13 cellular contexts compared by ENCODE assay signal in the genomic region with DNA sequence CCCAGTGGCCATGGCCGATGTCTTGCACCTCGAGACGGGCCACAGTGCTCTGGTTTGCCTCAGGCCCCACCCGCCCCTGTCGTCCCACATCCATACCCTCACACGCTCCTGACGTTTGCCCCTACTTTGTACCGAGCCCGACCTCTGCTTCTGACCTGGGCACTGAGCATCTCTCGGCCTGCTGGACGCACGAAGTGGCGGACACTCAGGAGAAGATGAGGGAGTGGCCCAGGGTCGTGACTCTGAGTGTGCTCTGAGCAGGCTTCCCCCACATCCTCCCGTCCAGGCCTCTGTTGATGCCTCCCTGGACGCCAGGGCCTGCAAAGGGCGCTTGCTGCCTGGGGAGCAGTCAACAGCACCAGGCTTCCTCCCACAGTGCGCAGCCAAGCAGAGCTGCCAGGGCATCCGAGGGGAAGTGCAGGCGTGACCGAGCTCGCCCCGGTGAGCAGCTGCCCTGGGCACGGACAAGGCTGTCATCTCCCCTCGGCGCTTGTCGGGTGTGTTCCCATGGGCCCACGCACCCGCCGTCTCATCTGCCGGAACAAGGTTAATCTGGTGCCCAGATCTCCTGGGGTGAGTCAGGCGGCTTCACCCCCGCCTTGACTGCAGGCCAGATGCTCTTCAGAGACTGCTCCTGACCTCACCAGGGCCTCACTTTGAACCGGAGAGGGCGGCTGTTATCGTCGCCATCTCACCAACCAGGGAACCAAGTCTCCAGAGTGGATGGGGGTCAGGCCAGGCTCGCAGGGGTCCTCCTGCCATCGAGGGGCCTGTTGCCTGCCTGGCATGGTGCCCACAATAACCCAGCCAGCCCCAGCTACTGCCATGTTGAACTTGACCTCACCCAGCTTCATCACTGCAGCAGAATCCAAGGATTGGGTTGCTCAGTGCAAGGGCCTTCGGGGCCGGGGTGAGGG. TPM values are rescaled to one million over a fixed set of nuclear protein-coding genes. Genes with fewer than 3 reads are reported as not detected.
DNase-seq lines count a peak whose midpoint lies in the region; ATAC-seq, FAIRE-seq and TF ChIP-seq lines count a peak whose summit lies in the region.
"Had no signal": no experiment of that assay in that cellular context is flagged by ENCODE, and none has a peak within 500 bp of the region (broad histone marks: within the 10 kb centered on the region; RNA-seq: fewer than 3 reads in every experiment).

No MANE protein-coding gene starts in this region.

- H3K4me3 ChIP-seq in HCT116 (replicated peaks in 1 of 2; ENCODE audit: low read depth in 1 of 2, low read length in 2 of 2) (peak overlapping the region in 1 of 2 experiments; percentile 22; a peak in 1 of 4 replicates), RWPE2 (ENCODE audit: severe bottlenecking) (no peak overlapping the region)
- H3K4me3 ChIP-seq: mucosa of descending colon had no signal

- H3K27me3 ChIP-seq in HCT116 (ENCODE audit: insufficient read depth, low read length) (no peaks in the 10 kb centered on the region), RWPE2 (ENCODE audit: insufficient read depth, poor library complexity, severe bottlenecking) (no peaks in the 10 kb centered on the region)

- intact Hi-C loops in HCT116 (cut with micrococcal nuclease) = no loop called here

- H3K9ac ChIP-seq in HCT116 (ENCODE audit: low read length) = 0 out of 2 replicates have a peak overlapping the region, but pooled peaks have one; percentile 22

- H2AFZ ChIP-seq in HCT116 (ENCODE audit: low read depth, low read length, poor library complexity, severe bottlenecking) = no peak overlapping the region

- H3K27ac ChIP-seq in HCT116 (ENCODE audit: low read depth, low read length) (peak overlapping the region; percentile 15; the same call in 1 of the 2 replicates), RWPE2 (ENCODE audit: poor library complexity, severe bottlenecking) (peak overlapping the region; percentile 87)

- FAIRE-seq in GM19239 (lab: Jason Lieb, UNC) = no peak

- no peak for TF ChIP-seq POLR2A in HCT116 (IDR thresholded peaks at IDR 0.05; ENCODE audit: borderline replicate concordance, extremely low read depth, insufficient read depth, insufficient read length)

- no peaks in the 10 kb centered on the region for H3K9me2 ChIP-seq in HCT116 (ENCODE audit: insufficient read depth)

- no peaks in the 10 kb centered on the region for H4K20me1 ChIP-seq in HCT116 (ENCODE audit: insufficient read depth)

- H3K79me2 ChIP-seq in HCT116 (ENCODE audit: insufficient read depth, low read length) = no peaks in the 10 kb centered on the region

- ATAC-seq in HCT116 (peak; percentile 49), RWPE2 (ENCODE audit: low read depth) (peak; percentile 78)
- ATAC-seq: activated CD8-positive, alpha-beta memory T cell treated with anti-CD3 and anti-CD28 coated beads, Interleukin-2, amount 10 ng/mL, durations not matched to agents 7 days and 5 days; mucosa of descending colon had no signal

- H3K4me1 ChIP-seq in HCT116 (ENCODE audit: control insufficient read depth in 1 of 2, insufficient read depth in 2 of 2, low read length in 2 of 2) (peaks cover 38 to 41% of the 10 kb centered on the region in 2 experiments), RWPE2 (ENCODE audit: insufficient read depth, poor library complexity, severe bottlenecking) (peaks cover 34% of the 10 kb centered on the region)

- peak overlapping the region; percentile 68 for H3K4me2 ChIP-seq in HCT116 (ENCODE audit: low read length)

- H3K9me3 ChIP-seq in HCT116 (ENCODE audit: control insufficient read depth in 1 of 2, insufficient read depth in 1 of 2, low read depth in 1 of 2, low read length in 2 of 2) (no peaks in the 10 kb centered on the region), RWPE2 (ENCODE audit: severe bottlenecking) (no peaks in the 10 kb centered on the region)
- H3K9me3 ChIP-seq: mucosa of descending colon had no signal

- DNase-seq in A172 (ENCODE audit: low spot score) (peak; percentile 85), HCT116 (ENCODE audit: low read depth, low spot score) (no peak), RWPE2 (ENCODE audit: low spot score) (peak; percentile 97), glomerular visceral epithelial cell (ENCODE audit: extremely low spot score) (peak; percentile 97), GM19239 (ENCODE audit: insufficient read length, low spot score) (no peak), germinal center (ENCODE audit: low spot score) (no peak)
- DNase-seq in activated CD4-positive, CD25-positive, alpha-beta regulatory T cell treated with anti-CD3 and anti-CD28 coated beads, Interleukin-2, amount 50 U/mL, for 72 hours = no peak
- no peak for DNase-seq in activated CD4-positive, alpha-beta T cell treated with anti-CD3 and anti-CD28 coated beads for 4 hours
- DNase-seq: activated CD8-positive, alpha-beta memory T cell treated with anti-CD3 and anti-CD28 coated beads, Interleukin-2, amount 10 ng/mL, durations not matched to agents 7 days and 5 days; CD4-positive, alpha-beta T cell; effector memory CD4-positive, alpha-beta T cell; mucosa of descending colon had no signal

- POLR2A ChIA-PET in HCT116 (lab: Charles Lee) = no interaction called here

- no peaks in the 10 kb centered on the region for H3K36me3 ChIP-seq in HCT116 (ENCODE audit: control insufficient read depth in 1 of 2, insufficient read depth in 2 of 2, low read length in 2 of 2)
- no peaks in the 10 kb centered on the region for H3K36me3 ChIP-seq in RWPE2 (ENCODE audit: low read depth)

- RAD21 ChIA-PET in HCT116 (lab: Charles Lee; ENCODE audit: low non-redundant PET in 1 of 2, low total read pairs in 2 of 2, uncharacterized antibody in 2 of 2, unreplicated experiment in 2 of 2) = no interaction called here

- no TSS peak for BruUV-seq in HCT116 (replicated peaks; lab: Mats Ljungman, UMichigan)

- CTCF ChIA-PET in HCT116 (lab: Charles Lee) = no interaction called here

- no peak for TF ChIP-seq RAD21 in HCT116 (IDR thresholded peaks at IDR 0.05; ENCODE audit: low read depth)

- TF ChIP-seq CTCF in HCT116 (IDR thresholded peaks at IDR 0.05 in 2 of 3, conservative IDR thresholded peaks at IDR 0.05 in 1 of 3; ENCODE audit: borderline replicate concordance in 1 of 3, insufficient read depth in 1 of 3, low read depth in 2 of 3, low read length in 2 of 3) (no peak), RWPE2 (IDR thresholded peaks at IDR 0.05; ENCODE audit: poor library complexity, severe bottlenecking) (no peak)

TF ChIP-seq in HCT116, 20 proteins besides CTCF, POLR2A, EP300 and RAD21:
- peak; percentile 41; the same call in 1 of the 2 replicates for TF ChIP-seq MAX (IDR thresholded peaks at IDR 0.05)
- TF ChIP-seq CEBPB (IDR thresholded peaks at IDR 0.05; ENCODE audit: low read depth) = no peak
- peak; percentile 86 for TF ChIP-seq EGR1 (IDR thresholded peaks at IDR 0.05; ENCODE audit: low read depth)
- TF ChIP-seq SP1 (IDR thresholded peaks at IDR 0.05; ENCODE audit: low read depth) = peak; percentile 40; the same call in 1 of the 2 replicates
- TF ChIP-seq CBX3 (IDR thresholded peaks at IDR 0.05; ENCODE audit: low read depth) = no peak
- peak; percentile 29; the same call in 1 of the 2 replicates for TF ChIP-seq POLR2AphosphoS5 (IDR thresholded peaks at IDR 0.05; ENCODE audit: low read depth, low read length)

RNA-seq across cellular contexts. Expression of gene COMP, which starts 27.2 kb away (rescaled TPM):
- not detected in 2 replicates for total RNA-seq in A172 (2014; rRNA removed; shearing (Covaris generic))
- not detected for total RNA-seq in HCT116 (2021; ENCODE audit: unreplicated experiment)
- polyA plus RNA-seq in HCT116 (2012) = not detected in 2 replicates
- total RNA-seq: activated CD8-positive, alpha-beta memory T cell treated with anti-CD3 and anti-CD28 coated beads, Interleukin-2, amount 10 ng/mL, durations not matched to agents 7 days and 5 days; CD4-positive, alpha-beta T cell; OCI-LY7 had no signal

Comparison
In these comparisons a context has a peak if more than half of its experiments do, and no peak if none do; other contexts are left out.
1. DNase-seq: peak in A172 (single experiment), RWPE2 (single experiment) and glomerular visceral epithelial cell (single experiment); none in HCT116 (single experiment), GM19239 (single experiment), germinal center (single experiment), activated CD4-positive, CD25-positive, alpha-beta regulatory T cell treated with anti-CD3 and anti-CD28 coated beads, Interleukin-2, amount 50 U/mL, for 72 hours (single experiment) and activated CD4-positive, alpha-beta T cell treated with anti-CD3 and anti-CD28 coated beads for 4 hours (0 of 2).